1 cellular context compared by ENCODE assay signal in the genomic region with DNA sequence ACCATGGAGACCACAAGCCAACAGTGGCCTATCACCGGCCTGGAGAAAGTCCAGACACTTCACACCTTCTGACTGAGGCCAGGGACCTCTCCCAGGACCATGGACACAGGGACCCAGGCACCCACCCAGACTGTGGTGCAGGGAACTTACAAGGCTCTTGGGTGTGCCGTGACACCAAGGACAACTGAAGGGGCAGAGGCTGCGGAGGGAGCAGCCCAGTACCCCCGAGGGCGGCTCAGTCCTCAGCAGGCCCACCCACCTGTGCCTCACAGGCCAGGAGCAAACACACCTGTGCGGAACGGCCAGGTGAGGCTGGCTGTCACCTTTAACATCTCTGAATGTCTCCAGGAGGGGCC.
A peak's percentile ranks its signal among the peaks of the same experiment; 100 is the strongest.
TF ChIP-seq lines count a peak whose summit lies in the region.

No MANE protein-coding gene starts in this region.

TF ChIP-seq in GM12878, 131 proteins besides CTCF, POLR2A, EP300 and RAD21:
- peak; percentile 26; the same call in 1 of the 2 replicates for TF ChIP-seq IKZF1 (conservative IDR thresholded peaks at IDR 0.05)
- TF ChIP-seq MTA3 (IDR thresholded peaks at IDR 0.05; ENCODE audit: borderline replicate concordance, low read length) = no peak
